1 cellular context compared by ENCODE assay signal in the genomic region with DNA sequence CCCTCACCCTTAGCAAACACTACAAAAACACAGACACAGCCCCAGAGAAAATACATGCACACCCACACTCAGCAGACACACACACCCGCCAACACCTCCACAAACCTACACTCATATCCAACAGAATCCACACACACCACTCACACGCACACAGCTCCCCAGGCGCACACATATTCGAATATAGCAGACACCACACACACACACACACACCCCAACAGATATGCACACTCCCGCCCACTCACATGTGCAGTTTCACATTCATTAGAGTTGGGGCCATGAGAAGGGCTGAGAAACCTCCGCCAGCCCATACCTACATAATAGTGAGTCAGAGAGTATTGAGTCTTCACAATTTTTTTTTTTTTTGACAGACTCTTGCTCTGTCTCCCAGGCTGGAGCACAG.
TF ChIP-seq lines count a peak whose summit lies in the region.

No MANE protein-coding gene starts in this region.

TF ChIP-seq in GM12878, 131 proteins besides CTCF, POLR2A, EP300 and RAD21 (continued from another document):
- no peak for TF ChIP-seq RFX5 (IDR thresholded peaks at IDR 0.05; ENCODE audit: low read depth, low read length)
- TF ChIP-seq ELK1 (IDR thresholded peaks at IDR 0.05; ENCODE audit: low read depth, low read length) = no peak
- TF ChIP-seq WRNIP1 (IDR thresholded peaks at IDR 0.05; ENCODE audit: borderline replicate concordance, low read depth, low read length) = no peak
- TF ChIP-seq ETV6 (conservative IDR thresholded peaks at IDR 0.05 in 1 of 2, IDR thresholded peaks at IDR 0.05 in 1 of 2; ENCODE audit: borderline replicate concordance in 1 of 2, low read depth in 1 of 2) = no peak
- TF ChIP-seq TCF12 (IDR thresholded peaks at IDR 0.05; ENCODE audit: low read depth, low read length) = no peak
- TF ChIP-seq, protein P1, sequence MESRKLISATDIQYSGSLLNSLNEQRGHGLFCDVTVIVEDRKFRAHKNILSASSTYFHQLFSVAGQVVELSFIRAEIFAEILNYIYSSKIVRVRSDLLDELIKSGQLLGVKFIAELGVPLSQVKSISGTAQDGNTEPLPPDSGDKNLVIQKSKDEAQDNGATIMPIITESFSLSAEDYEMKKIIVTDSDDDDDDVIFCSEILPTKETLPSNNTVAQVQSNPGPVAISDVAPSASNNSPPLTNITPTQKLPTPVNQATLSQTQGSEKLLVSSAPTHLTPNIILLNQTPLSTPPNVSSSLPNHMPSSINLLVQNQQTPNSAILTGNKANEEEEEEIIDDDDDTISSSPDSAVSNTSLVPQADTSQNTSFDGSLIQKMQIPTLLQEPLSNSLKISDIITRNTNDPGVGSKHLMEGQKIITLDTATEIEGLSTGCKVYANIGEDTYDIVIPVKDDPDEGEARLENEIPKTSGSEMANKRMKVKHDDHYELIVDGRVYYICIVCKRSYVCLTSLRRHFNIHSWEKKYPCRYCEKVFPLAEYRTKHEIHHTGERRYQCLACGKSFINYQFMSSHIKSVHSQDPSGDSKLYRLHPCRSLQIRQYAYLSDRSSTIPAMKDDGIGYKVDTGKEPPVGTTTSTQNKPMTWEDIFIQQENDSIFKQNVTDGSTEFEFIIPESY (IDR thresholded peaks at IDR 0.05) = peak; percentile 64; the same call in 1 of the 2 replicates
- peak; percentile 57; the same call in 1 of the 2 replicates for TF ChIP-seq NBN (IDR thresholded peaks at IDR 0.05)
- TF ChIP-seq, protein P2, sequence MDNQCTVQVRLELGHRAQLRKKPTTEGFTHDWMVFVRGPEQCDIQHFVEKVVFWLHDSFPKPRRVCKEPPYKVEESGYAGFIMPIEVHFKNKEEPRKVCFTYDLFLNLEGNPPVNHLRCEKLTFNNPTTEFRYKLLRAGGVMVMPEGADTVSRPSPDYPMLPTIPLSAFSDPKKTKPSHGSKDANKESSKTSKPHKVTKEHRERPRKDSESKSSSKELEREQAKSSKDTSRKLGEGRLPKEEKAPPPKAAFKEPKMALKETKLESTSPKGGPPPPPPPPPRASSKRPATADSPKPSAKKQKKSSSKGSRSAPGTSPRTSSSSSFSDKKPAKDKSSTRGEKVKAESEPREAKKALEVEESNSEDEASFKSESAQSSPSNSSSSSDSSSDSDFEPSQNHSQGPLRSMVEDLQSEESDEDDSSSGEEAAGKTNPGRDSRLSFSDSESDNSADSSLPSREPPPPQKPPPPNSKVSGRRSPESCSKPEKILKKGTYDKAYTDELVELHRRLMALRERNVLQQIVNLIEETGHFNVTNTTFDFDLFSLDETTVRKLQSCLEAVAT (IDR thresholded peaks at IDR 0.05) = 0 out of 2 replicates have a peak, but pooled peaks have one; percentile 42
- no peak for TF ChIP-seq KDM1A (IDR thresholded peaks at IDR 0.05; ENCODE audit: borderline replicate concordance)
